In genomic region chr17:81601525-81602120, GRCh38 we compare ENCODE assay signal across 9 cellular contexts. TPM values are rescaled to one million over a fixed set of nuclear protein-coding genes. Genes with fewer than 3 reads are reported as not detected.
DNase-seq lines count a peak whose midpoint lies in the region; ATAC-seq, FAIRE-seq and TF ChIP-seq lines count a peak whose summit lies in the region.
"Had no signal": no experiment of that assay in that cellular context is flagged by ENCODE, and none has a peak within 500 bp of the region (broad histone marks: within the 10 kb centered on the region; RNA-seq: fewer than 3 reads in every experiment).

No MANE protein-coding gene starts in this region.

- CTCF ChIA-PET in K562 (lab: Yijun Ruan, JAX; ENCODE audit: low intra/inter-chr PET ratio) = interaction anchor here (0.7 to 1.8 kb wide), 3 partner anchors 348 to 500 kb away, joined by 3 to 10 read pairs (median 3); no protein-coding TSS in a partner anchor

- H3K27me3 ChIP-seq in K562 (ENCODE audit: control insufficient read depth in 2 of 2, insufficient read depth in 2 of 2, low read length in 2 of 2) = no peaks in the 10 kb centered on the region
- H3K27me3 ChIP-seq in iPS DF 6.9 (ENCODE audit: control insufficient read depth, insufficient read depth, low read length) = no peaks in the 10 kb centered on the region

- H3K9ac ChIP-seq in SK-N-MC (ENCODE audit: insufficient read length) (no peak overlapping the region), K562 (ENCODE audit: insufficient read depth in 1 of 2, low read depth in 2 of 2, low read length in 2 of 2) (no peak overlapping the region)

- peaks cover 89% of the 10 kb centered on the region for H3K36me3 Mint-ChIP-seq in activated T-cell treated with anti-CD3 and anti-CD28 coated beads, Interleukin-2, amount 50 U/mL, for 24 hours (ENCODE audit: low read depth)

- H3K4me2 ChIP-seq in K562 (ENCODE audit: insufficient read depth, low read length) = no peak overlapping the region

- H3K36me3 ChIP-seq in SK-N-MC (ENCODE audit: insufficient read depth, low read length) (peaks cover 78% of the 10 kb centered on the region), K562 (ENCODE audit: control insufficient read depth, insufficient read depth, low read length) (peaks cover 87% of the 10 kb centered on the region), iPS DF 6.9 (ENCODE audit: control insufficient read depth, insufficient read depth, low read length) (peaks cover 25% of the 10 kb centered on the region)

- WGBS in K562 (ENCODE audit: insufficient coverage, low coverage, missing lambda C conversion rate) = 56% methylated on average over 9 of the region's 9 CpGs
- WGBS in iPS DF 6.9 (ENCODE audit: insufficient coverage, insufficient read length) = no CpG with 5 or more reads among the region's 9 CpGs

- H3K4me3 Mint-ChIP-seq in activated T-cell treated with anti-CD3 and anti-CD28 coated beads, Interleukin-2, amount 50 U/mL, for 24 hours = no peak overlapping the region

- peaks cover 20% of the 10 kb centered on the region for H3K79me2 ChIP-seq in K562 (ENCODE audit: control insufficient read depth, insufficient read depth, low read length)

- TF ChIP-seq POLR2A in K562 (conservative IDR thresholded peaks at IDR 0.05) = no peak; the same call in 1 of the 2 replicates

- H3K4me1 ChIP-seq in K562 (replicated peaks in 1 of 2; ENCODE audit: control insufficient read depth in 2 of 2, insufficient read depth in 2 of 2, low read length in 2 of 2) (no peaks in the 10 kb centered on the region), iPS DF 6.9 (ENCODE audit: control insufficient read depth, insufficient read depth, low read length) (no peaks in the 10 kb centered on the region)

- in situ Hi-C loops in K562 (cut with MboI) = no loop called here

- TF ChIP-seq RAD21 in K562 (CRISPR knock-in tag; conservative IDR thresholded peaks at IDR 0.05 in 1 of 2, IDR thresholded peaks at IDR 0.05 in 1 of 2) = peak in 1 of 2 experiments; percentile 46; a peak in 3 of 4 replicates

- H2AFZ ChIP-seq in K562 (ENCODE audit: low read depth, low read length) = no peak overlapping the region

- H3K9me3 ChIP-seq in SK-N-MC (ENCODE audit: low read depth, low read length) (no peaks in the 10 kb centered on the region), K562 (replicated peaks; ENCODE audit: control insufficient read depth, insufficient read depth, low read depth, low read length) (no peaks in the 10 kb centered on the region; the same call in 1 of the 2 replicates), iPS DF 6.9 (ENCODE audit: control insufficient read depth, insufficient read depth, low read length) (no peaks in the 10 kb centered on the region)

- H4K20me1 ChIP-seq in K562 (replicated peaks; ENCODE audit: control insufficient read depth, insufficient read depth, low read length) = no peaks in the 10 kb centered on the region; the same call in 1 of the 2 replicates

- H3K4me3 ChIP-seq in SK-N-MC (no peak overlapping the region), K562 (no peak overlapping the region), iPS DF 6.9 (ENCODE audit: low read length) (no peak overlapping the region)

- peak; percentile 50 to 80 (median 77); a peak in 5 of 6 replicates for TF ChIP-seq CTCF in K562 (IDR thresholded peaks at IDR 0.05 in 2 of 3, conservative IDR thresholded peaks at IDR 0.05 in 1 of 3; ENCODE audit: insufficient read depth in 2 of 3, low read depth in 1 of 3, low read length in 3 of 3)

- POLR2A ChIA-PET in K562 (lab: Yijun Ruan, JAX) = interaction anchor here (0.6 to 2.6 kb wide), 4 partner anchors 13 to 106 kb away, joined by 3 to 10 read pairs (median 4); no protein-coding TSS in a partner anchor

- peak; percentile 98 for ATAC-seq in K562

- DNase-seq in activated T-cell treated with anti-CD3 and anti-CD28 coated beads for 1 hour (ENCODE audit: low read depth) = peak; percentile 16
- DNase-seq in activated T-cell treated with anti-CD3 and anti-CD28 coated beads, Interleukin-2, amount 50 U/mL, for 24 hours = no peak
- DNase-seq in NAMALWA (ENCODE audit: low spot score) = peak; percentile 87
- DNase-seq in SK-N-MC (ENCODE audit: low read depth, low spot score) = peak; percentile 52
- peak; percentile 56 to 67 (median 61) for DNase-seq in K562 (ENCODE audit: extremely low read depth in 1 of 4, low spot score in 3 of 4)
- peak; percentile 25 for DNase-seq in iPS DF 6.9 (ENCODE audit: low read depth, low spot score)
- peak; percentile 26 for DNase-seq in stimulated activated CD4-positive, alpha-beta T cell treated with anti-CD3 and anti-CD28 coated beads, Interleukin-2, amount 100 ng/mL, for 4 hours (ENCODE audit: low read depth)
- DNase-seq in NK-92 treated with Interleukin-12 subunit alpha and Interleukin-12 subunit beta, amount 100 ng/mL, for 24 hours (lab: John Stamatoyannopoulos, UW) = no peak

- no peak for TF ChIP-seq EP300 in K562 (IDR thresholded peaks at IDR 0.05; ENCODE audit: low read length)

- intact Hi-C loops in K562 (cut with micrococcal nuclease) = no loop called here

- BruUV-seq in K562 (replicated peaks; lab: Mats Ljungman, UMichigan) = no TSS peak

- H3K4me1 Mint-ChIP-seq in activated T-cell treated with anti-CD3 and anti-CD28 coated beads, Interleukin-2, amount 50 U/mL, for 24 hours (ENCODE audit: low read depth) = peaks cover 4% of the 10 kb centered on the region

- H3K27ac ChIP-seq in SK-N-MC = 0 out of 2 replicates have a peak overlapping the region, but pooled peaks have one; percentile 36
- no peak overlapping the region for H3K27ac ChIP-seq in K562 (ENCODE audit: extremely low read depth, low read depth, low read length)
- H3K27ac ChIP-seq in iPS DF 6.9 (ENCODE audit: low read length) = no peak overlapping the region

- H3K27ac Mint-ChIP-seq in activated T-cell treated with anti-CD3 and anti-CD28 coated beads, Interleukin-2, amount 50 U/mL, for 24 hours = no peak overlapping the region

- no peaks in the 10 kb centered on the region for H3K27me3 Mint-ChIP-seq in activated T-cell treated with anti-CD3 and anti-CD28 coated beads, Interleukin-2, amount 50 U/mL, for 24 hours

- peak; percentile 87 for FAIRE-seq in K562 (lab: Jason Lieb, UNC)
- FAIRE-seq: frontal cortex had no signal

- H3K9me3 Mint-ChIP-seq in activated T-cell treated with anti-CD3 and anti-CD28 coated beads, Interleukin-2, amount 50 U/mL, for 24 hours = no peaks in the 10 kb centered on the region

- H3K9me1 ChIP-seq in K562 (ENCODE audit: control insufficient read depth, insufficient read depth, low read length) = no peaks in the 10 kb centered on the region

RNA-seq across cellular contexts. Expression of gene NPLOC4, which starts 35.3 kb away (rescaled TPM):
- 277 and 501 TPM in 2 replicates for total RNA-seq in K562 (2011; cell fraction: chromatin; rRNA removed; ENCODE audit: low replicate concordance)
- total RNA-seq in K562 (2011; cell fraction: nucleolus; rRNA removed) = 241 and 247 TPM in 2 replicates
- total RNA-seq in K562 (2011; cell fraction: nucleoplasm; rRNA removed) = 239 and 253 TPM in 2 replicates
- total RNA-seq in K562 (2014; rRNA removed) (65.1 and 82.2 TPM in 2 replicates), K562 (2014; rRNA removed; fragmentation: Illumina TruSeq; extraction: Trizol) (47.4 and 53.0 TPM in 2 replicates), K562 (2015; rRNA removed; fragmentation: Illumina TruSeq; extraction: Trizol) (55.6 and 57.9 TPM in 2 replicates), K562 (2021) (116 and 124 TPM in 2 replicates)
- polyA plus RNA-seq in K562 (2011; rRNA removed) (84.1 and 93.9 TPM in 2 replicates), K562 (2014; fragmentation: Illumina TruSeq; extraction: Trizol) (69.0 and 74.7 TPM in 2 replicates), K562 (2014; fragmentation: Nextera tagmentation; extraction: Ambion mirVana) (1 to 10 TPM; 1.5 to 2.5 TPM), K562 (2014; rRNA removed) (64.5 and 78.1 TPM in 2 replicates)
- 85.5 and 112 TPM in 2 replicates for polyA plus RNA-seq in K562 (2011; cell fraction: cytosol; rRNA removed)
- polyA plus RNA-seq in K562 (2011; cell fraction: nucleus; rRNA removed) = 134 and 203 TPM in 2 replicates
- 53.5 and 61.2 TPM in 2 replicates for polyA plus RNA-seq in K562 (2012)
- 117 and 181 TPM in 2 replicates for polyA minus RNA-seq in K562 (2011; rRNA and poly(A)+ RNA removed)
- polyA minus RNA-seq in K562 (2011; cell fraction: cytosol; rRNA and poly(A)+ RNA removed) = 99.8 and 121 TPM in 2 replicates
- polyA minus RNA-seq in K562 (2011; cell fraction: nucleus; rRNA and poly(A)+ RNA removed) = 52.1 and 62.5 TPM in 2 replicates

RNA-seq across cellular contexts. Expression of gene TSPAN10, which starts 35.4 kb away (rescaled TPM):
- 1.5 and 3.7 TPM in 2 replicates for total RNA-seq in K562 (2011; cell fraction: chromatin; rRNA removed; ENCODE audit: low replicate concordance)
- total RNA-seq in K562 (2011; cell fraction: nucleolus; rRNA removed) = 1.0 and 1.8 TPM in 2 replicates
- 1.6 and 4.0 TPM in 2 replicates for total RNA-seq in K562 (2011; cell fraction: nucleoplasm; rRNA removed)
- total RNA-seq in K562 (2014; rRNA removed) (0.12 and 0.14 TPM in 2 replicates), K562 (2014; rRNA removed; fragmentation: Illumina TruSeq; extraction: Trizol) (not detected in 2 replicates), K562 (2015; rRNA removed; fragmentation: Illumina TruSeq; extraction: Trizol) (0.11 and 0.14 TPM in 2 replicates), K562 (2021) (0.13 TPM in 1 of 2 replicates, not detected in the other)
- polyA plus RNA-seq in K562 (2011; rRNA removed) (0.28 and 0.31 TPM in 2 replicates), K562 (2014; fragmentation: Illumina TruSeq; extraction: Trizol) (0.07 and 0.12 TPM in 2 replicates), K562 (2014; fragmentation: Nextera tagmentation; extraction: Ambion mirVana) (under 1 TPM; 0.08 to 0.13 TPM), K562 (2014; rRNA removed) (0.04 and 0.05 TPM in 2 replicates)
- polyA plus RNA-seq in K562 (2011; cell fraction: cytosol; rRNA removed) = 0.15 and 0.21 TPM in 2 replicates
- 0.28 and 0.36 TPM in 2 replicates for polyA plus RNA-seq in K562 (2011; cell fraction: nucleus; rRNA removed)
- 0.23 and 0.46 TPM in 2 replicates for polyA plus RNA-seq in K562 (2012)
- polyA minus RNA-seq in K562 (2011; rRNA and poly(A)+ RNA removed) = 0.42 and 0.84 TPM in 2 replicates
- polyA minus RNA-seq in K562 (2011; cell fraction: cytosol; rRNA and poly(A)+ RNA removed) = not detected in 2 replicates
- polyA minus RNA-seq in K562 (2011; cell fraction: nucleus; rRNA and poly(A)+ RNA removed) = 0.27 and 0.78 TPM in 2 replicates
- total RNA-seq: frontal cortex had no signal

RNA-seq across cellular contexts. Expression of gene FAAP100, which starts 49.5 kb away (rescaled TPM):
- 44.9 and 197 TPM in 2 replicates for total RNA-seq in K562 (2011; cell fraction: chromatin; rRNA removed; ENCODE audit: low replicate concordance)
- 108 and 129 TPM in 2 replicates for total RNA-seq in K562 (2011; cell fraction: nucleolus; rRNA removed)
- total RNA-seq in K562 (2011; cell fraction: nucleoplasm; rRNA removed) = 63.6 and 65.2 TPM in 2 replicates
- 33.2 and 39.0 TPM in 2 replicates for total RNA-seq in K562 (2014; rRNA removed)
- total RNA-seq in K562 (2014; rRNA removed; fragmentation: Illumina TruSeq; extraction: Trizol) = 3.9 and 8.6 TPM in 2 replicates
- total RNA-seq in K562 (2015; rRNA removed; fragmentation: Illumina TruSeq; extraction: Trizol) = 18.9 and 20.9 TPM in 2 replicates
- total RNA-seq in K562 (2021) = 51.2 and 52.5 TPM in 2 replicates
- polyA plus RNA-seq in K562 (2011; rRNA removed) = 12.6 and 15.2 TPM in 2 replicates
- polyA plus RNA-seq in K562 (2011; cell fraction: cytosol; rRNA removed) = 18.3 and 47.5 TPM in 2 replicates
- polyA plus RNA-seq in K562 (2011; cell fraction: nucleus; rRNA removed) = 42.7 and 112 TPM in 2 replicates
- polyA plus RNA-seq in K562 (2012) = 22.5 and 27.7 TPM in 2 replicates
- 7.6 and 25.3 TPM in 2 replicates for polyA plus RNA-seq in K562 (2014; fragmentation: Illumina TruSeq; extraction: Trizol)
- under 1 TPM; 0.31 to 0.69 TPM for polyA plus RNA-seq in K562 (2014; fragmentation: Nextera tagmentation; extraction: Ambion mirVana)
- polyA plus RNA-seq in K562 (2014; rRNA removed) = 38.6 and 42.4 TPM in 2 replicates
- polyA minus RNA-seq in K562 (2011; rRNA and poly(A)+ RNA removed) = 4.7 and 7.0 TPM in 2 replicates
- 19.5 and 23.0 TPM in 2 replicates for polyA minus RNA-seq in K562 (2011; cell fraction: cytosol; rRNA and poly(A)+ RNA removed)
- polyA minus RNA-seq in K562 (2011; cell fraction: nucleus; rRNA and poly(A)+ RNA removed) = 58.6 and 62.1 TPM in 2 replicates

RNA-seq across cellular contexts. Expression of gene PDE6G, which starts 54.7 kb away (rescaled TPM):
- 0.32 TPM in 1 of 2 replicates, not detected in the other for total RNA-seq in K562 (2011; cell fraction: chromatin; rRNA removed; ENCODE audit: low replicate concordance)
- total RNA-seq in K562 (2011; cell fraction: nucleolus; rRNA removed) = not detected in 2 replicates
- total RNA-seq in K562 (2011; cell fraction: nucleoplasm; rRNA removed) = not detected in 2 replicates
- 0.59 TPM in 1 of 2 replicates, not detected in the other for total RNA-seq in K562 (2014; rRNA removed)
- total RNA-seq in K562 (2014; rRNA removed; fragmentation: Illumina TruSeq; extraction: Trizol) = not detected in 2 replicates
- total RNA-seq in K562 (2015; rRNA removed; fragmentation: Illumina TruSeq; extraction: Trizol) = not detected in 2 replicates
- not detected in 2 replicates for total RNA-seq in K562 (2021)
- polyA plus RNA-seq in K562 (2011; rRNA removed) = 0.14 and 0.19 TPM in 2 replicates
- 0.55 and 1.1 TPM in 2 replicates for polyA plus RNA-seq in K562 (2011; cell fraction: cytosol; rRNA removed)
- 0.37 TPM in 1 of 2 replicates, not detected in the other for polyA plus RNA-seq in K562 (2011; cell fraction: nucleus; rRNA removed)
- polyA plus RNA-seq in K562 (2012) = 0.10 TPM in 1 of 2 replicates, not detected in the other
- 0.18 TPM in 1 of 2 replicates, not detected in the other for polyA plus RNA-seq in K562 (2014; fragmentation: Illumina TruSeq; extraction: Trizol)
- not detected for polyA plus RNA-seq in K562 (2014; fragmentation: Nextera tagmentation; extraction: Ambion mirVana)
- not detected in 2 replicates for polyA plus RNA-seq in K562 (2014; rRNA removed)
- polyA minus RNA-seq in K562 (2011; rRNA and poly(A)+ RNA removed) = not detected in 2 replicates
- not detected in 2 replicates for polyA minus RNA-seq in K562 (2011; cell fraction: cytosol; rRNA and poly(A)+ RNA removed)
- not detected in 2 replicates for polyA minus RNA-seq in K562 (2011; cell fraction: nucleus; rRNA and poly(A)+ RNA removed)
- total RNA-seq: frontal cortex had no signal

Comparison
In these comparisons a context has a peak if more than half of its experiments do, and no peak if none do; other contexts are left out.
1. DNase-seq: peak in activated T-cell treated with anti-CD3 and anti-CD28 coated beads for 1 hour (single experiment), NAMALWA (single experiment), SK-N-MC (single experiment), K562 (4 of 4), iPS DF 6.9 (single experiment) and stimulated activated CD4-positive, alpha-beta T cell treated with anti-CD3 and anti-CD28 coated beads, Interleukin-2, amount 100 ng/mL, for 4 hours (single experiment); none in activated T-cell treated with anti-CD3 and anti-CD28 coated beads, Interleukin-2, amount 50 U/mL, for 24 hours (single experiment) and NK-92 treated with Interleukin-12 subunit alpha and Interleukin-12 subunit beta, amount 100 ng/mL, for 24 hours (single experiment).